ENCODE assay signal across 8 cellular contexts in genomic region chr18:63098014-63098981, GRCh38.
DNase-seq lines count a peak whose midpoint lies in the region; ATAC-seq and TF ChIP-seq lines count a peak whose summit lies in the region.

No MANE protein-coding gene starts in this region.

- H3K9me3 ChIP-seq in MM.1S (replicated peaks; ENCODE audit: insufficient read depth, low read length) = no peaks in the 10 kb centered on the region
- no peaks in the 10 kb centered on the region for H3K9me3 ChIP-seq in effector memory CD4-positive, alpha-beta T cell (ENCODE audit: control insufficient read depth, low read length)

- peak overlapping the region; percentile 55; the same call in 1 of the 2 replicates for H3K27ac ChIP-seq in MM.1S (ENCODE audit: low read length)
- no peak overlapping the region for H3K27ac ChIP-seq in effector memory CD4-positive, alpha-beta T cell (ENCODE audit: insufficient read depth, low read length, poor library complexity, severe bottlenecking)

- H3F3A ChIP-seq in MM.1S (ENCODE audit: insufficient read depth, low read length) = peaks cover 13% of the 10 kb centered on the region

- peak; percentile 60 for DNase-seq in GM13977 (ENCODE audit: low spot score)
- peak; percentile 83 for DNase-seq in MM.1S
- peak in 2 of 3 donors; percentile 8 to 13 for DNase-seq in effector memory CD4-positive, alpha-beta T cell
- DNase-seq in ureter (ENCODE audit: low spot score) = no peak
- no peak for DNase-seq in superior temporal gyrus (ENCODE audit: extremely low spot score)
- DNase-seq in head of caudate nucleus = no peak
- DNase-seq in SHP77 (lab: John Stamatoyannopoulos, UW) = no peak

- no peaks in the 10 kb centered on the region for H3K9me2 ChIP-seq in MM.1S (replicated peaks; ENCODE audit: insufficient read depth, low read length)

- intact Hi-C loops in head of caudate nucleus (cut with DNase I) = no loop called here

- no peak overlapping the region; the same call in 1 of the 2 replicates for H3K9ac ChIP-seq in MM.1S (ENCODE audit: low read length)

- in situ Hi-C loops in GM13977 (cut with MboI; ENCODE audit: low pct_unique_long_range_greater_than_20kb, low sequenced_read_pairs, unreplicated experiment) = no loop called here

- peak; percentile 85 for ATAC-seq in GM21723 (IDR thresholded peaks at IDR 0.05; ENCODE audit: unreplicated experiment)

- H3K4me3 ChIP-seq in MM.1S (ENCODE audit: low read length) = peak overlapping the region; percentile 29; the same call in 1 of the 2 replicates
- no peak overlapping the region for H3K4me3 ChIP-seq in effector memory CD4-positive, alpha-beta T cell (ENCODE audit: insufficient read depth, low read depth, low read length, poor library complexity, severe bottlenecking)

- H3K27me3 ChIP-seq in MM.1S (replicated peaks; ENCODE audit: insufficient read depth, low read length) = no peaks in the 10 kb centered on the region
- H3K27me3 ChIP-seq in effector memory CD4-positive, alpha-beta T cell (replicated peaks; ENCODE audit: control insufficient read depth, insufficient read depth, low read length, poor library complexity, severe bottlenecking) = no peaks in the 10 kb centered on the region

- H3K4me2 ChIP-seq in MM.1S (ENCODE audit: low read depth, low read length) = peak overlapping the region; percentile 82

- H4K20me1 ChIP-seq in MM.1S (ENCODE audit: insufficient read depth, low read length) = no peaks in the 10 kb centered on the region

- TF ChIP-seq CTCF in GM13977 (IDR thresholded peaks at IDR 0.05; ENCODE audit: extremely low read depth, insufficient read depth, missing control alignments) (no peak), MM.1S (IDR thresholded peaks at IDR 0.05; ENCODE audit: low read length) (no peak)

- H2AFZ ChIP-seq in MM.1S (ENCODE audit: low read length) = peak overlapping the region; percentile 61

- H3K79me2 ChIP-seq in MM.1S (ENCODE audit: low read length) = no peaks in the 10 kb centered on the region

- peaks cover 25% of the 10 kb centered on the region for H3K4me1 ChIP-seq in MM.1S (ENCODE audit: low read length)
- H3K4me1 ChIP-seq in effector memory CD4-positive, alpha-beta T cell (ENCODE audit: control insufficient read depth, insufficient read depth, low read length, poor library complexity, severe bottlenecking) = peaks cover 20% of the 10 kb centered on the region

- no peaks in the 10 kb centered on the region for H3K36me3 ChIP-seq in MM.1S (replicated peaks; ENCODE audit: insufficient read depth, low read length)
- no peaks in the 10 kb centered on the region for H3K36me3 ChIP-seq in effector memory CD4-positive, alpha-beta T cell (ENCODE audit: control insufficient read depth, insufficient read depth, low read length)

Comparison
In these comparisons a context has a peak if more than half of its experiments do, and no peak if none do; other contexts are left out.
1. DNase-seq: peak in GM13977 (single experiment), MM.1S (single experiment) and effector memory CD4-positive, alpha-beta T cell (2 of 3); none in ureter (single experiment), superior temporal gyrus (single experiment), head of caudate nucleus (0 of 42) and SHP77 (0 of 2).